In genomic region chr20:38874460-38875169, GRCh38 we compare ENCODE assay signal across 9 cellular contexts. TPM values are rescaled to one million over a fixed set of nuclear protein-coding genes. Genes with fewer than 3 reads are reported as not detected.
A peak's percentile ranks its signal among the peaks of the same experiment; 100 is the strongest.
DNase-seq lines count a peak whose midpoint lies in the region; ATAC-seq and TF ChIP-seq lines count a peak whose summit lies in the region.
"Had no signal": no experiment of that assay in that cellular context is flagged by ENCODE, and none has a peak within 500 bp of the region (broad histone marks: within the 10 kb centered on the region; RNA-seq: fewer than 3 reads in every experiment).

No MANE protein-coding gene starts in this region.

- H3K36me3 ChIP-seq in Panc1 (ENCODE audit: control insufficient read depth, insufficient read depth, low read length) (no peaks in the 10 kb centered on the region), rectal smooth muscle tissue (ENCODE audit: control insufficient read depth, insufficient read depth, low read length) (no peaks in the 10 kb centered on the region), neural progenitor cell (no peaks in the 10 kb centered on the region)

- no peak overlapping the region for H2AFZ ChIP-seq in neural progenitor cell (replicated peaks)

- H3K27ac Mint-ChIP-seq in neural progenitor cell = no peak overlapping the region
- H3K27ac Mint-ChIP-seq: mesothelial cell of epicardium had no signal

- H3K27ac ChIP-seq in Panc1 (ENCODE audit: low read length) (no peak overlapping the region), dorsolateral prefrontal cortex (peak overlapping the region; percentile 18 to 100 (median 92)), rectal smooth muscle tissue (ENCODE audit: low read depth, low read length) (no peak overlapping the region), neural progenitor cell (no peak overlapping the region)

- in situ Hi-C loops in Panc1 (cut with HindIII; ENCODE audit: low pct_unique_long_range_greater_than_20kb, low sequenced_read_pairs) = no loop called here
- in situ Hi-C loops in GM13977 (cut with MboI; ENCODE audit: low pct_unique_long_range_greater_than_20kb, low sequenced_read_pairs, unreplicated experiment) = no loop called here

- no peaks in the 10 kb centered on the region for H3K4me1 Mint-ChIP-seq in neural progenitor cell

- ATAC-seq in GM19372 (IDR thresholded peaks at IDR 0.05; ENCODE audit: low read depth, unreplicated experiment) = peak; percentile 3
- ATAC-seq in Panc1 = peak; percentile 42

- H3K9ac ChIP-seq in rectal smooth muscle tissue (ENCODE audit: low read length) (no peak overlapping the region), neural progenitor cell (no peak overlapping the region)

- H3K27me3 Mint-ChIP-seq in neural progenitor cell (ENCODE audit: insufficient read depth, low read depth) = peaks cover 16% of the 10 kb centered on the region

- CTCF ChIA-PET in Panc1 (lab: Charles Lee) = no interaction called here

- H3K79me2 ChIP-seq in neural progenitor cell (ENCODE audit: low read depth) = no peaks in the 10 kb centered on the region

- no TSS peak for BruUV-seq in Panc1 (replicated peaks; lab: Mats Ljungman, UMichigan)

- H3K4me3 Mint-ChIP-seq in neural progenitor cell = no peak overlapping the region
- H3K4me3 Mint-ChIP-seq: mesothelial cell of epicardium had no signal

- no peaks in the 10 kb centered on the region for H3K9me3 Mint-ChIP-seq in neural progenitor cell
- H3K9me3 Mint-ChIP-seq: mesothelial cell of epicardium had no signal

- TF ChIP-seq CTCF in Panc1 (IDR thresholded peaks at IDR 0.05) = no peak
- no peak for TF ChIP-seq CTCF in dorsolateral prefrontal cortex (IDR thresholded peaks at IDR 0.05 in 54 of 56, conservative IDR thresholded peaks at IDR 0.05 in 2 of 56; ENCODE audit: low read depth in 1 of 56, partially characterized antibody in 56 of 56)
- no peak for TF ChIP-seq CTCF in neural progenitor cell (IDR thresholded peaks at IDR 0.05)
- no peak for TF ChIP-seq CTCF in GM13977 (IDR thresholded peaks at IDR 0.05; ENCODE audit: extremely low read depth, insufficient read depth, missing control alignments)

- H3K4me2 ChIP-seq in neural progenitor cell = no peak overlapping the region

- H3K4me1 ChIP-seq in Panc1 (ENCODE audit: control insufficient read depth, insufficient read depth, low read length) (peaks cover 3% of the 10 kb centered on the region; the same call in 1 of the 2 replicates), rectal smooth muscle tissue (ENCODE audit: control insufficient read depth, insufficient read depth, low read length) (no peaks in the 10 kb centered on the region), neural progenitor cell (no peaks in the 10 kb centered on the region)

- POLR2A ChIA-PET in Panc1 (lab: Charles Lee) = interaction anchor here (0.5 kb wide), 1 partner anchor 97 kb away, joined by 3 read pairs; no protein-coding TSS in a partner anchor

- DNase-seq in Panc1 (ENCODE audit: low read depth, low spot score) (no peak), dorsolateral prefrontal cortex (no peak), neural progenitor cell (ENCODE audit: low spot score) (no peak), GM13977 (ENCODE audit: low spot score) (no peak), NCI-H2227 (lab: John Stamatoyannopoulos, UW; ENCODE audit: unreplicated experiment) (no peak), kidney glomerular epithelial cell (lab: John Stamatoyannopoulos, UW) (no peak)

- H4K20me1 ChIP-seq in neural progenitor cell (ENCODE audit: low read depth) = peaks cover 12% of the 10 kb centered on the region

- H3K4me3 ChIP-seq in Panc1 (ENCODE audit: low read depth in 2 of 2, low read length in 2 of 2) (no peak overlapping the region), dorsolateral prefrontal cortex (no peak overlapping the region), rectal smooth muscle tissue (ENCODE audit: low read length) (peak overlapping the region; percentile 34), neural progenitor cell (no peak overlapping the region)

- no peaks in the 10 kb centered on the region for H3K9me3 ChIP-seq in Panc1 (ENCODE audit: control insufficient read depth, insufficient read depth, low read depth, low read length)
- H3K9me3 ChIP-seq in neural progenitor cell (ENCODE audit: low read depth) = no peaks in the 10 kb centered on the region

- intact Hi-C loops in Panc1 (cut with micrococcal nuclease; ENCODE audit: unreplicated experiment) (no loop called here), dorsolateral prefrontal cortex (cut with DNase I) (no loop called here)

- no peaks in the 10 kb centered on the region for H3K27me3 ChIP-seq in Panc1 (ENCODE audit: control insufficient read depth, insufficient read depth, low read length)
- peaks cover 0 to 3% (median 0%) of the 10 kb centered on the region in 45 donors for H3K27me3 ChIP-seq in dorsolateral prefrontal cortex
- peaks cover under 1% of the 10 kb centered on the region for H3K27me3 ChIP-seq in rectal smooth muscle tissue (ENCODE audit: control insufficient read depth, insufficient read depth, low read length)
- peaks cover 7% of the 10 kb centered on the region for H3K27me3 ChIP-seq in neural progenitor cell

- no peaks in the 10 kb centered on the region for H3F3A ChIP-seq in neural progenitor cell (ENCODE audit: low read depth)

- no peaks in the 10 kb centered on the region for H3K36me3 Mint-ChIP-seq in neural progenitor cell
- H3K36me3 Mint-ChIP-seq: mesothelial cell of epicardium had no signal

RNA-seq across cellular contexts. Expression of gene FAM83D, which starts 51.6 kb away (rescaled TPM):
- total RNA-seq in Panc1 (2021; ENCODE audit: unreplicated experiment) (30.9 TPM), dorsolateral prefrontal cortex (1 to 10 TPM in 119 of 120 experiments, under 1 TPM in 1; 0.95 to 5.1 (median 2.4) TPM), neural progenitor cell (ENCODE audit: low replicate concordance) (73.9 and 76.7 TPM in 2 replicates)
- polyA plus RNA-seq in Panc1 (2012; ENCODE audit: insufficient read length) = 14.5 TPM

Comparison
In these comparisons a context has a peak if more than half of its experiments do, and no peak if none do; other contexts are left out.
1. H3K27ac ChIP-seq: peak in dorsolateral prefrontal cortex (59 of 59); none in Panc1 (single experiment), rectal smooth muscle tissue (single experiment) and neural progenitor cell (single experiment).